Comparison of ENCODE assay signal across 11 cellular contexts in genomic region chr11:16126361-16126760, GRCh38.
DNase-seq lines count a peak whose midpoint lies in the region; ATAC-seq and TF ChIP-seq lines count a peak whose summit lies in the region.
"Had no signal": no experiment of that assay in that cellular context is flagged by ENCODE, and none has a peak within 500 bp of the region (broad histone marks: within the 10 kb centered on the region; RNA-seq: fewer than 3 reads in every experiment).

No MANE protein-coding gene starts in this region.

- DNase-seq in COLO829 (ENCODE audit: low spot score) (peak; percentile 87), NCI-H1105 treated with DMSO at 0.1 percent for 48 hours (lab: John Stamatoyannopoulos, UW) (peak; percentile 96), NCI-H748 treated with DMSO at 0.1 percent for 48 hours (lab: John Stamatoyannopoulos, UW) (peak; percentile 84), fibroblast of pulmonary artery (ENCODE audit: low read depth) (peak; percentile 31)
- DNase-seq in activated CD4-positive, alpha-beta T cell treated with anti-CD3 and anti-CD28 coated beads for 4 hours: no peak
- DNase-seq in stimulated activated CD4-positive, alpha-beta T cell treated with anti-CD3 and anti-CD28 coated beads, Interleukin-4, amount 100 ng/mL, for 4 hours: no peak
- DNase-seq: dermis blood vessel endothelial cell, left ventricle myocardium superior, uterus had no signal

- H3K4me3 ChIP-seq in fibroblast of pulmonary artery (replicated peaks; ENCODE audit: low read depth, low read length): no peak overlapping the region
- H3K4me3 ChIP-seq: uterus had no signal

- ATAC-seq in GM18520 (IDR thresholded peaks at IDR 0.05; ENCODE audit: unreplicated experiment) (no peak), HG03565 (IDR thresholded peaks at IDR 0.05; ENCODE audit: unreplicated experiment) (no peak)
- ATAC-seq: left ventricle myocardium superior had no signal

- no peak for TF ChIP-seq CTCF in fibroblast of pulmonary artery (IDR thresholded peaks at IDR 0.05; ENCODE audit: low read length, missing control alignments)

Comparison
In these comparisons a context has a peak if more than half of its experiments do, and no peak if none do; other contexts are left out.
1. DNase-seq: peak in COLO829 (single experiment), NCI-H1105 treated with DMSO at 0.1 percent for 48 hours (single experiment), NCI-H748 treated with DMSO at 0.1 percent for 48 hours (single experiment) and fibroblast of pulmonary artery (single experiment); none in activated CD4-positive, alpha-beta T cell treated with anti-CD3 and anti-CD28 coated beads for 4 hours (0 of 2) and stimulated activated CD4-positive, alpha-beta T cell treated with anti-CD3 and anti-CD28 coated beads, Interleukin-4, amount 100 ng/mL, for 4 hours (0 of 2).